18 cellular contexts compared by ENCODE assay signal in genomic region chr17:6509921-6510320, GRCh38.
"Had no signal": no experiment of that assay in that cellular context is flagged by ENCODE, and none has a peak within 500 bp of the region (broad histone marks: within the 10 kb centered on the region; RNA-seq: fewer than 3 reads in every experiment).

No MANE protein-coding gene starts in this region.

- H3K36me3 ChIP-seq: gastroesophageal sphincter, left ventricle myocardium inferior, neutrophil, transverse colon had no signal

- H3K9me3 ChIP-seq: esophagus squamous epithelium, gastroesophageal sphincter, left ventricle myocardium inferior, neutrophil, testis, transverse colon had no signal

- H3K27ac ChIP-seq: epithelial cell of prostate, left ventricle myocardium inferior, neutrophil, testis, transverse colon had no signal

- H3K4me3 ChIP-seq: esophagus squamous epithelium, gastroesophageal sphincter, left ventricle myocardium inferior, testis, transverse colon had no signal

- ATAC-seq: effector memory CD8-positive, alpha-beta T cell; gastroesophageal sphincter; left cardiac atrium; naive thymus-derived CD4-positive, alpha-beta T cell; stimulated activated naive B cell treated with anti-CD40 and anti-IgM and Interleukin-4, amounts not matched to agents 10 μg/mL and 1 μg/mL and 100 μg/mL, for 72 hours; stimulated activated naive CD8-positive, alpha-beta T cell treated with anti-CD3 and anti-CD28 coated beads, Interleukin-15, amount 100 ng/mL, for 72 hours had no signal

- DNase-seq: effector memory CD8-positive, alpha-beta T cell; esophagus squamous epithelium; foreskin fibroblast; immature natural killer cell; left cardiac atrium; left ventricle myocardium inferior; mesendoderm; naive thymus-derived CD4-positive, alpha-beta T cell; nephron progenitor cell; stimulated activated CD4-positive, alpha-beta T cell treated with anti-CD3 and anti-CD28 coated beads, Interleukin-2, amount 100 ng/mL, for 24 hours; stimulated activated CD4-positive, alpha-beta T cell treated with anti-CD3 and anti-CD28 coated beads, Interleukin-4, amount 100 ng/mL, for 4 hours; stimulated activated naive B cell treated with anti-CD40 and anti-IgM and Interleukin-4, amounts not matched to agents 10 μg/mL and 1 μg/mL and 100 μg/mL, for 72 hours; stimulated activated naive CD8-positive, alpha-beta T cell treated with anti-CD3 and anti-CD28 coated beads, Interleukin-15, amount 100 ng/mL, for 72 hours; testis; transverse colon had no signal

- H3K27me3 ChIP-seq: esophagus squamous epithelium, gastroesophageal sphincter, testis, transverse colon had no signal

- H3K4me1 ChIP-seq: left ventricle myocardium inferior had no signal
